Comparison of ENCODE assay signal across 9 cellular contexts in genomic region chr13:69857188-69857821, GRCh38.
A peak's percentile ranks its signal among the peaks of the same experiment; 100 is the strongest.
DNase-seq lines count a peak whose midpoint lies in the region; ATAC-seq and TF ChIP-seq lines count a peak whose summit lies in the region.
"Had no signal": no experiment of that assay in that cellular context is flagged by ENCODE, and none has a peak within 500 bp of the region (broad histone marks: within the 10 kb centered on the region; RNA-seq: fewer than 3 reads in every experiment).

No MANE protein-coding gene starts in this region.

- no peak overlapping the region for H3K4me3 ChIP-seq in lower lobe of right lung

- H3K4me3 Mint-ChIP-seq in brain: no peak overlapping the region
- no peak overlapping the region for H3K4me3 Mint-ChIP-seq in activated CD4-positive, alpha-beta memory T cell treated with anti-CD3 and anti-CD28 coated beads for 36 hours
- no peak overlapping the region for H3K4me3 Mint-ChIP-seq in activated CD4-positive, alpha-beta memory T cell treated with anti-CD3 and anti-CD28 coated beads, Interleukin-2, amount 10 ng/mL, durations not matched to agents 7 days and 5 days
- H3K4me3 Mint-ChIP-seq: IgD-negative memory B cell had no signal

- H3K4me1 ChIP-seq in lower lobe of right lung: no peaks in the 10 kb centered on the region

- H3K9me3 ChIP-seq in lower lobe of right lung: no peaks in the 10 kb centered on the region

- DNase-seq in CMK (ENCODE audit: low read depth) (peak; percentile 15), NCI-H2227 treated with DMSO at 0.1 percent for 48 hours (lab: John Stamatoyannopoulos, UW) (peak; percentile 30), lower lobe of right lung (no peak)
- no peak for DNase-seq in activated CD4-positive, alpha-beta memory T cell treated with anti-CD3 and anti-CD28 coated beads for 36 hours
- DNase-seq in activated CD4-positive, alpha-beta memory T cell treated with anti-CD3 and anti-CD28 coated beads, Interleukin-2, amount 10 ng/mL, durations not matched to agents 7 days and 5 days: no peak

- H3K36me3 ChIP-seq in lower lobe of right lung: no peaks in the 10 kb centered on the region

- H3K4me1 Mint-ChIP-seq in brain: no peaks in the 10 kb centered on the region
- no peaks in the 10 kb centered on the region for H3K4me1 Mint-ChIP-seq in activated CD4-positive, alpha-beta memory T cell treated with anti-CD3 and anti-CD28 coated beads for 36 hours (ENCODE audit: low read depth)
- H3K4me1 Mint-ChIP-seq in activated CD4-positive, alpha-beta memory T cell treated with anti-CD3 and anti-CD28 coated beads, Interleukin-2, amount 10 ng/mL, durations not matched to agents 7 days and 5 days: no peaks in the 10 kb centered on the region
- H3K4me1 Mint-ChIP-seq: IgD-negative memory B cell had no signal

- peak; percentile 86 for ATAC-seq in GM19043 (IDR thresholded peaks at IDR 0.05; ENCODE audit: low read depth, unreplicated experiment)
- ATAC-seq in HG03196 (IDR thresholded peaks at IDR 0.05; ENCODE audit: unreplicated experiment): peak; percentile 72
- ATAC-seq in lower lobe of right lung: peak in 1 of 2 donors; percentile 60

- CTCF ChIA-PET in activated CD4-positive, alpha-beta memory T cell treated with anti-CD3 and anti-CD28 coated beads for 36 hours (lab: Charles Lee): no interaction called here
- CTCF ChIA-PET in activated CD4-positive, alpha-beta memory T cell treated with anti-CD3 and anti-CD28 coated beads, Interleukin-2, amount 10 ng/mL, durations not matched to agents 7 days and 5 days (lab: Charles Lee): no interaction called here

- no peaks in the 10 kb centered on the region for H3K27me3 ChIP-seq in lower lobe of right lung (ENCODE audit: low read depth)

- H3K9me3 Mint-ChIP-seq in brain: no peaks in the 10 kb centered on the region
- H3K9me3 Mint-ChIP-seq in activated CD4-positive, alpha-beta memory T cell treated with anti-CD3 and anti-CD28 coated beads for 36 hours: peaks cover 2% of the 10 kb centered on the region
- H3K9me3 Mint-ChIP-seq in activated CD4-positive, alpha-beta memory T cell treated with anti-CD3 and anti-CD28 coated beads, Interleukin-2, amount 10 ng/mL, durations not matched to agents 7 days and 5 days: no peaks in the 10 kb centered on the region
- H3K9me3 Mint-ChIP-seq: IgD-negative memory B cell had no signal

- H3K27ac Mint-ChIP-seq in brain: peak overlapping the region in 1 of 5 experiments; percentile 1
- no peak overlapping the region for H3K27ac Mint-ChIP-seq in activated CD4-positive, alpha-beta memory T cell treated with anti-CD3 and anti-CD28 coated beads for 36 hours
- H3K27ac Mint-ChIP-seq in activated CD4-positive, alpha-beta memory T cell treated with anti-CD3 and anti-CD28 coated beads, Interleukin-2, amount 10 ng/mL, durations not matched to agents 7 days and 5 days: no peak overlapping the region
- H3K27ac Mint-ChIP-seq: IgD-negative memory B cell had no signal

- POLR2A ChIA-PET in activated CD4-positive, alpha-beta memory T cell treated with anti-CD3 and anti-CD28 coated beads for 36 hours (lab: Charles Lee): no interaction called here
- POLR2A ChIA-PET in activated CD4-positive, alpha-beta memory T cell treated with anti-CD3 and anti-CD28 coated beads, Interleukin-2, amount 10 ng/mL, durations not matched to agents 7 days and 5 days (lab: Charles Lee): no interaction called here

- peak; percentile 79 to 87 for TF ChIP-seq CTCF in brain (conservative IDR thresholded peaks at IDR 0.05)
- peak; percentile 58 for TF ChIP-seq CTCF in lower lobe of right lung (IDR thresholded peaks at IDR 0.05)

- intact Hi-C loops in lower lobe of right lung (cut with DNase I): no loop called here
- intact Hi-C loops in activated CD4-positive, alpha-beta memory T cell treated with anti-CD3 and anti-CD28 coated beads for 36 hours (cut with micrococcal nuclease): loop anchor here (1.0 kb wide), 1 partner anchor 320 kb away; no protein-coding TSS in a partner anchor

- no peaks in the 10 kb centered on the region for H3K36me3 Mint-ChIP-seq in brain
- H3K36me3 Mint-ChIP-seq in activated CD4-positive, alpha-beta memory T cell treated with anti-CD3 and anti-CD28 coated beads for 36 hours: no peaks in the 10 kb centered on the region
- H3K36me3 Mint-ChIP-seq in activated CD4-positive, alpha-beta memory T cell treated with anti-CD3 and anti-CD28 coated beads, Interleukin-2, amount 10 ng/mL, durations not matched to agents 7 days and 5 days (ENCODE audit: low read depth): no peaks in the 10 kb centered on the region
- H3K36me3 Mint-ChIP-seq: IgD-negative memory B cell had no signal

- no peak overlapping the region for H3K27ac ChIP-seq in lower lobe of right lung

- no peaks in the 10 kb centered on the region for H3K27me3 Mint-ChIP-seq in brain
- no peaks in the 10 kb centered on the region for H3K27me3 Mint-ChIP-seq in activated CD4-positive, alpha-beta memory T cell treated with anti-CD3 and anti-CD28 coated beads for 36 hours
- no peaks in the 10 kb centered on the region for H3K27me3 Mint-ChIP-seq in activated CD4-positive, alpha-beta memory T cell treated with anti-CD3 and anti-CD28 coated beads, Interleukin-2, amount 10 ng/mL, durations not matched to agents 7 days and 5 days
- H3K27me3 Mint-ChIP-seq: IgD-negative memory B cell had no signal

Comparison
In these comparisons a context has a peak if more than half of its experiments do, and no peak if none do; other contexts are left out.
1. DNase-seq: peak in CMK (single experiment) and NCI-H2227 treated with DMSO at 0.1 percent for 48 hours (single experiment); none in lower lobe of right lung (single experiment), activated CD4-positive, alpha-beta memory T cell treated with anti-CD3 and anti-CD28 coated beads for 36 hours (single experiment) and activated CD4-positive, alpha-beta memory T cell treated with anti-CD3 and anti-CD28 coated beads, Interleukin-2, amount 10 ng/mL, durations not matched to agents 7 days and 5 days (single experiment).